In the genomic region with DNA sequence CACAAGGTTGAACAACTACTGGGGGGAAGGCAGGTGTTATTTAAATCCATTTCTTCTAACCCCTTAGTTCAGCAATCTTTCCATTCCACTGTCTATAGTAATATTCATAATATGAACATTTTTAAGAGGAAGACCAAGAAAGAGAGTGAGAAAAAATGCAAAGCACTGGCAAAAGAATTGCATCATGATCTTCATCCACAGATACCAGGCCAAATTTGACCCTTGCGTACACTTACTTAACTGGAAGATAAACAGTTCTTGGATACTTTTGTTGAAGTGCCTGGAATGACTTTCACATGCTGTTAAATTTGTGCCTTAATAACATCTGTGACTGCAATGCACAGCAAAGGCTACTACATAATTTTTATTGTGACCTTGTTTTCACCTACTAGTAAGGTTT, we compare ENCODE assay signal across 1 cellular context.
TF ChIP-seq lines count a peak whose summit lies in the region.

No MANE protein-coding gene starts in this region.

TF ChIP-seq in GM23338, 12 proteins besides CTCF, POLR2A, EP300 and RAD21:
- TF ChIP-seq EZH2phosphoT487 (IDR thresholded peaks at IDR 0.05; ENCODE audit: unreplicated experiment) (no peak), CREB1 (CRISPR knock-in tag; IDR thresholded peaks at IDR 0.05; ENCODE audit: low read depth) (no peak), JUNB (IDR thresholded peaks at IDR 0.05; ENCODE audit: unreplicated experiment) (no peak), ZNF114 (CRISPR knock-in tag; IDR thresholded peaks at IDR 0.05) (no peak)
- TF ChIP-seq, protein P1, sequence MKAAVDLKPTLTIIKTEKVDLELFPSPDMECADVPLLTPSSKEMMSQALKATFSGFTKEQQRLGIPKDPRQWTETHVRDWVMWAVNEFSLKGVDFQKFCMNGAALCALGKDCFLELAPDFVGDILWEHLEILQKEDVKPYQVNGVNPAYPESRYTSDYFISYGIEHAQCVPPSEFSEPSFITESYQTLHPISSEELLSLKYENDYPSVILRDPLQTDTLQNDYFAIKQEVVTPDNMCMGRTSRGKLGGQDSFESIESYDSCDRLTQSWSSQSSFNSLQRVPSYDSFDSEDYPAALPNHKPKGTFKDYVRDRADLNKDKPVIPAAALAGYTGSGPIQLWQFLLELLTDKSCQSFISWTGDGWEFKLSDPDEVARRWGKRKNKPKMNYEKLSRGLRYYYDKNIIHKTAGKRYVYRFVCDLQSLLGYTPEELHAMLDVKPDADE (IDR thresholded peaks at IDR 0.05), result no peak
- TF ChIP-seq, protein P2, sequence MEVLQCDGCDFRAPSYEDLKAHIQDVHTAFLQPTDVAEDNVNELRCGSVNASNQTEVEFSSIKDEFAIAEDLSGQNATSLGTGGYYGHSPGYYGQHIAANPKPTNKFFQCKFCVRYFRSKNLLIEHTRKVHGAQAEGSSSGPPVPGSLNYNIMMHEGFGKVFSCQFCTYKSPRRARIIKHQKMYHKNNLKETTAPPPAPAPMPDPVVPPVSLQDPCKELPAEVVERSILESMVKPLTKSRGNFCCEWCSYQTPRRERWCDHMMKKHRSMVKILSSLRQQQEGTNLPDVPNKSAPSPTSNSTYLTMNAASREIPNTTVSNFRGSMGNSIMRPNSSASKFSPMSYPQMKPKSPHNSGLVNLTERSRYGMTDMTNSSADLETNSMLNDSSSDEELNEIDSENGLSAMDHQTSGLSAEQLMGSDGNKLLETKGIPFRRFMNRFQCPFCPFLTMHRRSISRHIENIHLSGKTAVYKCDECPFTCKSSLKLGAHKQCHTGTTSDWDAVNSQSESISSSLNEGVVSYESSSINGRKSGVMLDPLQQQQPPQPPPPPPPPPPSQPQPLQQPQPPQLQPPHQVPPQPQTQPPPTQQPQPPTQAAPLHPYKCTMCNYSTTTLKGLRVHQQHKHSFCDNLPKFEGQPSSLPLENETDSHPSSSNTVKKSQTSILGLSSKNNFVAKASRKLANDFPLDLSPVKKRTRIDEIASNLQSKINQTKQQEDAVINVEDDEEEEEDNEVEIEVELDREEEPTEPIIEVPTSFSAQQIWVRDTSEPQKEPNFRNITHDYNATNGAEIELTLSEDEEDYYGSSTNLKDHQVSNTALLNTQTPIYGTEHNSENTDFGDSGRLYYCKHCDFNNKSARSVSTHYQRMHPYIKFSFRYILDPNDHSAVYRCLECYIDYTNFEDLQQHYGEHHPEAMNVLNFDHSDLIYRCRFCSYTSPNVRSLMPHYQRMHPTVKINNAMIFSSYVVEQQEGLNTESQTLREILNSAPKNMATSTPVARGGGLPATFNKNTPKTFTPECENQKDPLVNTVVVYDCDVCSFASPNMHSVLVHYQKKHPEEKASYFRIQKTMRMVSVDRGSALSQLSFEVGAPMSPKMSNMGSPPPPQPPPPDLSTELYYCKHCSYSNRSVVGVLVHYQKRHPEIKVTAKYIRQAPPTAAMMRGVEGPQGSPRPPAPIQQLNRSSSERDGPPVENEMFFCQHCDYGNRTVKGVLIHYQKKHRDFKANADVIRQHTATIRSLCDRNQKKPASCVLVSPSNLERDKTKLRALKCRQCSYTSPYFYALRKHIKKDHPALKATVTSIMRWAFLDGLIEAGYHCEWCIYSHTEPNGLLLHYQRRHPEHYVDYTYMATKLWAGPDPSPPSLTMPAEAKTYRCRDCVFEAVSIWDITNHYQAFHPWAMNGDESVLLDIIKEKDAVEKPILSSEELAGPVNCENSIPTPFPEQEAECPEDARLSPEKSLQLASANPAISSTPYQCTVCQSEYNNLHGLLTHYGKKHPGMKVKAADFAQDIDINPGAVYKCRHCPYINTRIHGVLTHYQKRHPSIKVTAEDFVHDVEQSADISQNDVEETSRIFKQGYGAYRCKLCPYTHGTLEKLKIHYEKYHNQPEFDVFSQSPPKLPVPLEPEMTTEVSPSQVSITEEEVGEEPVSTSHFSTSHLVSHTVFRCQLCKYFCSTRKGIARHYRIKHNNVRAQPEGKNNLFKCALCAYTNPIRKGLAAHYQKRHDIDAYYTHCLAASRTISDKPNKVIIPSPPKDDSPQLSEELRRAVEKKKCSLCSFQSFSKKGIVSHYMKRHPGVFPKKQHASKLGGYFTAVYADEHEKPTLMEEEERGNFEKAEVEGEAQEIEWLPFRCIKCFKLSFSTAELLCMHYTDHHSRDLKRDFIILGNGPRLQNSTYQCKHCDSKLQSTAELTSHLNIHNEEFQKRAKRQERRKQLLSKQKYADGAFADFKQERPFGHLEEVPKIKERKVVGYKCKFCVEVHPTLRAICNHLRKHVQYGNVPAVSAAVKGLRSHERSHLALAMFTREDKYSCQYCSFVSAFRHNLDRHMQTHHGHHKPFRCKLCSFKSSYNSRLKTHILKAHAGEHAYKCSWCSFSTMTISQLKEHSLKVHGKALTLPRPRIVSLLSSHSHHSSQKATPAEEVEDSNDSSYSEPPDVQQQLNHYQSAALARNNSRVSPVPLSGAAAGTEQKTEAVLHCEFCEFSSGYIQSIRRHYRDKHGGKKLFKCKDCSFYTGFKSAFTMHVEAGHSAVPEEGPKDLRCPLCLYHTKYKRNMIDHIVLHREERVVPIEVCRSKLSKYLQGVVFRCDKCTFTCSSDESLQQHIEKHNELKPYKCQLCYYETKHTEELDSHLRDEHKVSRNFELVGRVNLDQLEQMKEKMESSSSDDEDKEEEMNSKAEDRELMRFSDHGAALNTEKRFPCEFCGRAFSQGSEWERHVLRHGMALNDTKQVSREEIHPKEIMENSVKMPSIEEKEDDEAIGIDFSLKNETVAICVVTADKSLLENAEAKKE (CRISPR knock-in tag; IDR thresholded peaks at IDR 0.05), result no peak
- TF ChIP-seq, protein P3, sequence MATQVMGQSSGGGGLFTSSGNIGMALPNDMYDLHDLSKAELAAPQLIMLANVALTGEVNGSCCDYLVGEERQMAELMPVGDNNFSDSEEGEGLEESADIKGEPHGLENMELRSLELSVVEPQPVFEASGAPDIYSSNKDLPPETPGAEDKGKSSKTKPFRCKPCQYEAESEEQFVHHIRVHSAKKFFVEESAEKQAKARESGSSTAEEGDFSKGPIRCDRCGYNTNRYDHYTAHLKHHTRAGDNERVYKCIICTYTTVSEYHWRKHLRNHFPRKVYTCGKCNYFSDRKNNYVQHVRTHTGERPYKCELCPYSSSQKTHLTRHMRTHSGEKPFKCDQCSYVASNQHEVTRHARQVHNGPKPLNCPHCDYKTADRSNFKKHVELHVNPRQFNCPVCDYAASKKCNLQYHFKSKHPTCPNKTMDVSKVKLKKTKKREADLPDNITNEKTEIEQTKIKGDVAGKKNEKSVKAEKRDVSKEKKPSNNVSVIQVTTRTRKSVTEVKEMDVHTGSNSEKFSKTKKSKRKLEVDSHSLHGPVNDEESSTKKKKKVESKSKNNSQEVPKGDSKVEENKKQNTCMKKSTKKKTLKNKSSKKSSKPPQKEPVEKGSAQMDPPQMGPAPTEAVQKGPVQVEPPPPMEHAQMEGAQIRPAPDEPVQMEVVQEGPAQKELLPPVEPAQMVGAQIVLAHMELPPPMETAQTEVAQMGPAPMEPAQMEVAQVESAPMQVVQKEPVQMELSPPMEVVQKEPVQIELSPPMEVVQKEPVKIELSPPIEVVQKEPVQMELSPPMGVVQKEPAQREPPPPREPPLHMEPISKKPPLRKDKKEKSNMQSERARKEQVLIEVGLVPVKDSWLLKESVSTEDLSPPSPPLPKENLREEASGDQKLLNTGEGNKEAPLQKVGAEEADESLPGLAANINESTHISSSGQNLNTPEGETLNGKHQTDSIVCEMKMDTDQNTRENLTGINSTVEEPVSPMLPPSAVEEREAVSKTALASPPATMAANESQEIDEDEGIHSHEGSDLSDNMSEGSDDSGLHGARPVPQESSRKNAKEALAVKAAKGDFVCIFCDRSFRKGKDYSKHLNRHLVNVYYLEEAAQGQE (IDR thresholded peaks at IDR 0.05; ENCODE audit: unreplicated experiment), result no peak
